Comparison of ENCODE assay signal across 16 cellular contexts in genomic region chr6:35690484-35690883, GRCh38.
"Had no signal": no experiment of that assay in that cellular context is flagged by ENCODE, and none has a peak within 500 bp of the region (broad histone marks: within the 10 kb centered on the region; RNA-seq: fewer than 3 reads in every experiment).

No MANE protein-coding gene starts in this region.

- H3K27me3 Mint-ChIP-seq: activated T-helper 17 cell treated with anti-CD3 and anti-CD28 coated beads, Interleukin-2, amount 50 U/mL, for 72 hours; effector memory CD8-positive, alpha-beta T cell had no signal

- H3K4me3 Mint-ChIP-seq: activated naive CD4-positive, alpha-beta T cell treated with anti-CD3 and anti-CD28 coated beads for 36 hours; activated T-helper 17 cell treated with anti-CD3 and anti-CD28 coated beads, Interleukin-2, amount 50 U/mL, for 72 hours; T-helper 1 cell treated with Interleukin-12 subunit alpha and Interleukin-12 subunit beta and Interleukin-4 antibody, amounts not matched to agents 30 μg/mL and 1 μg/mL, for 36 hours had no signal

- H3K9me3 Mint-ChIP-seq: activated T-helper 17 cell treated with anti-CD3 and anti-CD28 coated beads, Interleukin-2, amount 50 U/mL, for 72 hours; effector memory CD8-positive, alpha-beta T cell; T-helper 1 cell treated with Interleukin-12 subunit alpha and Interleukin-12 subunit beta and Interleukin-4 antibody, amounts not matched to agents 30 μg/mL and 1 μg/mL, for 36 hours had no signal

- H3K27ac Mint-ChIP-seq: activated naive CD4-positive, alpha-beta T cell treated with anti-CD3 and anti-CD28 coated beads for 36 hours; activated T-helper 17 cell treated with anti-CD3 and anti-CD28 coated beads, Interleukin-2, amount 50 U/mL, for 72 hours; effector memory CD8-positive, alpha-beta T cell; T-helper 1 cell treated with Interleukin-12 subunit alpha and Interleukin-12 subunit beta and Interleukin-4 antibody, amounts not matched to agents 30 μg/mL and 1 μg/mL, for 36 hours had no signal

- DNase-seq: activated CD4-positive, alpha-beta T cell treated with anti-CD3 and anti-CD28 coated beads, Interleukin-2, amount 50 U/mL, for 1 hour; activated CD4-positive, CD25-positive, alpha-beta regulatory T cell; activated naive CD4-positive, alpha-beta T cell treated with anti-CD3 and anti-CD28 coated beads for 36 hours; activated T-cell treated with anti-CD3 and anti-CD28 coated beads for 4 hours; central memory CD4-positive, alpha-beta T cell; cortex of kidney; effector memory CD8-positive, alpha-beta T cell; glutamatergic neuron; mesendoderm; nephron progenitor cell; stimulated activated CD4-positive, alpha-beta T cell treated with anti-CD3 and anti-CD28 coated beads, Interleukin-4, amount 100 ng/mL, for 1 hour; stimulated activated CD8-positive, alpha-beta memory T cell treated with anti-CD3 and anti-CD28 coated beads, Interleukin-4, amount 100 ng/mL, for 48 hours; stimulated activated naive CD8-positive, alpha-beta T cell treated with anti-CD3 and anti-CD28 coated beads, Interleukin-15, Interleukin-2, amounts not matched to agents 100 U/mL and 50 U/mL, for 24 hours had no signal

- ATAC-seq: activated T-helper 17 cell treated with anti-CD3 and anti-CD28 coated beads, Interleukin-2, amount 50 U/mL, for 72 hours; effector memory CD8-positive, alpha-beta T cell; SK-N-SH treated with all-trans-retinoic acid at 6 μM for 48 hours; stimulated activated naive CD8-positive, alpha-beta T cell treated with anti-CD3 and anti-CD28 coated beads, Interleukin-15, Interleukin-2, amounts not matched to agents 100 U/mL and 50 U/mL, for 24 hours had no signal
